In the genomic region with DNA sequence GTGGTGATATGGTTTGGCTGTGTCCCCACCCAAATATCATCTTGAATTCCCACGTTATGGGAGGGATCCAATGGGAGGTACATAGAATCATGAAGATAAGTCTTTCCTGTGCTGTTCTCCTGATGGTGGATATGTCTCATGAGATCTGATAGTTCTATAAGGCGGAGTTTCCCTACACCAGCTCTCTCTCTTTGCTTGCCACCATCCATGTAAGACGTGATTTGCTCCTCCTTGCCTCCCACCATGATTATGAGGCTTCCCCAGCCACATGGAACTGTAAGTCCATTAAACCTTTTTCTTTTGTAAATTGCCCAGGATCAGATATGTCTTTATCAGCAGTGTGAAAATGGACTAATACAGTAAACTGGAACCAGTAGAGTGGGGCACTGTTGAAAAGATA, we compare ENCODE assay signal across 9 cellular contexts. TPM values are rescaled to one million over a fixed set of nuclear protein-coding genes. Genes with fewer than 3 reads are reported as not detected.
"Had no signal": no experiment of that assay in that cellular context is flagged by ENCODE, and none has a peak within 500 bp of the region (broad histone marks: within the 10 kb centered on the region; RNA-seq: fewer than 3 reads in every experiment).

No MANE protein-coding gene starts in this region.

- DNase-seq: IMR-90, KBM-7, KG1 had no signal

- FAIRE-seq: HTR-8/SVneo had no signal

- H3K27ac ChIP-seq: HL-60, KMS-11 had no signal

- H3K9ac ChIP-seq: KMS-11 had no signal

- H3K4me2 ChIP-seq: KMS-11 had no signal

RNA-seq across cellular contexts. Expression of gene HSD17B13, which starts 39.5 kb away (rescaled TPM):
- total RNA-seq: HT-29, HT1080, IMR-90 had no signal
- polyA plus RNA-seq: IgD-negative memory B cell, IMR-90 had no signal
